In genomic region chr9:84731696-84732095, GRCh38 we compare ENCODE assay signal across 23 cellular contexts.
"Had no signal": no experiment of that assay in that cellular context is flagged by ENCODE, and none has a peak within 500 bp of the region (broad histone marks: within the 10 kb centered on the region; RNA-seq: fewer than 3 reads in every experiment).

No MANE protein-coding gene starts in this region.

- H3K27ac Mint-ChIP-seq: IgD-negative memory B cell had no signal

- H3K4me3 ChIP-seq: K562 had no signal

- ATAC-seq: K562, Panc1, PC-3 had no signal

- H3K9ac ChIP-seq: KMS-11, SK-N-SH had no signal

- H3K4me2 ChIP-seq: KMS-11, SK-N-SH had no signal

- H3K36me3 Mint-ChIP-seq: IgD-negative memory B cell had no signal

- H3K27ac ChIP-seq: HL-60, KMS-11, RWPE1 had no signal

- H3K9me3 ChIP-seq: SK-N-SH had no signal

- H3K9me3 Mint-ChIP-seq: IgD-negative memory B cell had no signal

- H3K4me1 Mint-ChIP-seq: IgD-negative memory B cell had no signal

- H3K4me3 Mint-ChIP-seq: IgD-negative memory B cell had no signal

- DNase-seq: Kasumi-1, MM.1S, NCI-H1092 treated with DMSO at 0.1 percent for 48 hours, NCI-H1436, NCI-H187, NCI-H2029, NCI-H2081 treated with DMSO at 0.1 percent for 48 hours, NCI-H2171, NCI-H345, NCI-H446 treated with DMSO at 0.1 percent for 48 hours, NCI-H510A treated with DMSO at 0.1 percent for 48 hours, NCI-H526, NCI-H82, PC-3, SHP77, SK-N-SH, SW 1271 had no signal
